ENCODE assay signal across 1 cellular context in the genomic region with DNA sequence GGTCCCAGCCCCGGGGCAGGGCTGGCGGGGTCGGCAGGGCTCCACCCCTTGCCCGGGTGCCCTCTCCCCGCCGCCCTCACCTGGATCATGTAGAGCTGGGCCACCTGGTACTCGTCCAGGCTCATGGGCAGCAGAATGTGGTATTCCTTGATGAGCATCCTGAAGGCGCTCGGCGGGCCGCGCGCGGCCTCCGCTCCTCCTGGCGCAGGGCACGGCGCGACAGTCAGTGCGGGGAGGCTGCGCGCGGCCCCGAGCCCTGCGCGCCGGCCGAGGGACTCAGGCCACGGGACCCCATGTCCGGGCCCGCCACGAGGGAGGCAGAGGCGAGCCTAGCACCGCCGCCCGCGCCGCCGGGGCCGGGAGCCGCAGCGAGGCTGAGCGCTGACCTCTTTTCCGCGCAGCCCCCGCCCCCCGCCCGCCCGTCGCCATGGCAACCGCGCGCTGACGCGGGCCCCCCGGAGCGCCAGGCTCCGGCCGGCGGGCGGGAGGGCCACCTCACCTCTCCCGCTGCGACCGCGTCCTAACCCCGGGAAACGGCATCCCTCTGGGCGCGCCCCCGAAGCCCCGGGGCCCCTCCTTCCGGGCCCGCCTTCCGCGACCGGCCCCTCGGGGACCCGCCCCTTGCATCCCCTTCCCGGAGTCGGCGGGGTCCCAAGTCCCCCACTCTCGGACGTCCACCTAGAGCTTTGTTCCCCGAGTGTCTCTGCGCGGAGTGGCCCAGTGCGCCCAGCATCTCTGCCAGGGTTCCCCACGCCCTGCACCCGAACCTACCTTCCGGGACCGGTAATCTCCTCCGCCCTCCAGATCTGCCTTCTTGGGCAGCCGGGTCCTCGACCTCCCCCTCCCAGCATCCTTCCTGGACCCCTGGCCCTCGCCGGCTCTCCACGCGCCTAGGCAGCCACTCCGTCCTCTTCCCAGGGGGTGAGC.
A peak's percentile ranks its signal among the peaks of the same experiment; 100 is the strongest.
TF ChIP-seq lines count a peak whose summit lies in the region.

No MANE protein-coding gene starts in this region.

TF ChIP-seq in WTC11, 78 proteins besides CTCF, POLR2A, EP300 and RAD21 (continued from another document):
- TF ChIP-seq, protein P1, sequence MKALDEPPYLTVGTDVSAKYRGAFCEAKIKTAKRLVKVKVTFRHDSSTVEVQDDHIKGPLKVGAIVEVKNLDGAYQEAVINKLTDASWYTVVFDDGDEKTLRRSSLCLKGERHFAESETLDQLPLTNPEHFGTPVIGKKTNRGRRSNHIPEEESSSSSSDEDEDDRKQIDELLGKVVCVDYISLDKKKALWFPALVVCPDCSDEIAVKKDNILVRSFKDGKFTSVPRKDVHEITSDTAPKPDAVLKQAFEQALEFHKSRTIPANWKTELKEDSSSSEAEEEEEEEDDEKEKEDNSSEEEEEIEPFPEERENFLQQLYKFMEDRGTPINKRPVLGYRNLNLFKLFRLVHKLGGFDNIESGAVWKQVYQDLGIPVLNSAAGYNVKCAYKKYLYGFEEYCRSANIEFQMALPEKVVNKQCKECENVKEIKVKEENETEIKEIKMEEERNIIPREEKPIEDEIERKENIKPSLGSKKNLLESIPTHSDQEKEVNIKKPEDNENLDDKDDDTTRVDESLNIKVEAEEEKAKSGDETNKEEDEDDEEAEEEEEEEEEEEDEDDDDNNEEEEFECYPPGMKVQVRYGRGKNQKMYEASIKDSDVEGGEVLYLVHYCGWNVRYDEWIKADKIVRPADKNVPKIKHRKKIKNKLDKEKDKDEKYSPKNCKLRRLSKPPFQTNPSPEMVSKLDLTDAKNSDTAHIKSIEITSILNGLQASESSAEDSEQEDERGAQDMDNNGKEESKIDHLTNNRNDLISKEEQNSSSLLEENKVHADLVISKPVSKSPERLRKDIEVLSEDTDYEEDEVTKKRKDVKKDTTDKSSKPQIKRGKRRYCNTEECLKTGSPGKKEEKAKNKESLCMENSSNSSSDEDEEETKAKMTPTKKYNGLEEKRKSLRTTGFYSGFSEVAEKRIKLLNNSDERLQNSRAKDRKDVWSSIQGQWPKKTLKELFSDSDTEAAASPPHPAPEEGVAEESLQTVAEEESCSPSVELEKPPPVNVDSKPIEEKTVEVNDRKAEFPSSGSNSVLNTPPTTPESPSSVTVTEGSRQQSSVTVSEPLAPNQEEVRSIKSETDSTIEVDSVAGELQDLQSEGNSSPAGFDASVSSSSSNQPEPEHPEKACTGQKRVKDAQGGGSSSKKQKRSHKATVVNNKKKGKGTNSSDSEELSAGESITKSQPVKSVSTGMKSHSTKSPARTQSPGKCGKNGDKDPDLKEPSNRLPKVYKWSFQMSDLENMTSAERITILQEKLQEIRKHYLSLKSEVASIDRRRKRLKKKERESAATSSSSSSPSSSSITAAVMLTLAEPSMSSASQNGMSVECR (CRISPR knock-in tag; IDR thresholded peaks at IDR 0.05; ENCODE audit: borderline replicate concordance), result peak; percentile 36; the same call in 1 of the 2 replicates
TF ChIP-seq in WTC11: peak in this region for 2.
